Comparison of ENCODE assay signal across 17 cellular contexts in genomic region chr1:228308085-228308601, GRCh38.
A peak's percentile ranks its signal among the peaks of the same experiment; 100 is the strongest.
DNase-seq lines count a peak whose midpoint lies in the region; ATAC-seq and TF ChIP-seq lines count a peak whose summit lies in the region.
"Had no signal": no experiment of that assay in that cellular context is flagged by ENCODE, and none has a peak within 500 bp of the region (broad histone marks: within the 10 kb centered on the region; RNA-seq: fewer than 3 reads in every experiment).

No MANE protein-coding gene starts in this region.

- H3K27ac ChIP-seq in aorta (ENCODE audit: low read depth in 1 of 2, low read length in 2 of 2) (no peak overlapping the region), gastrocnemius medialis (peak overlapping the region in 1 of 4 donors; percentile 70)
- H3K27ac ChIP-seq: 22Rv1, C4-2B had no signal

- intact Hi-C loops in natural killer cell (cut with micrococcal nuclease): no loop called here
- intact Hi-C loops in posterior vena cava (cut with DNase I): loop anchor here in 1 of 2 donors (2.0 kb wide), 1 partner anchor 27 kb away; no protein-coding TSS in a partner anchor
- intact Hi-C loops in aorta (cut with DNase I): loop anchor here in 1 of 2 donors (5.0 kb wide), 1 partner anchor 466 kb away; no protein-coding TSS in a partner anchor
- intact Hi-C loops in gastrocnemius medialis (cut with DNase I; ENCODE audit: low total_unique reads): no loop called here

- H3K4me3 ChIP-seq in aorta (ENCODE audit: low read length in 2 of 2) (no peak overlapping the region), gastrocnemius medialis (no peak overlapping the region)

- no peaks in the 10 kb centered on the region for H3K36me3 Mint-ChIP-seq in natural killer cell
- no peaks in the 10 kb centered on the region for H3K36me3 Mint-ChIP-seq in natural killer cell treated with Interleukin-12 subunit alpha and Interleukin-12 subunit beta and Interleukin-15 and Interleukin-18, amount 100 ng/mL, for 72 hours
- peaks cover 17% of the 10 kb centered on the region for H3K36me3 Mint-ChIP-seq in stimulated activated memory B cell treated with anti-CD40 and anti-IgM and Interleukin-4, amounts not matched to agents 10 μg/mL and 1 μg/mL and 100 μg/mL, for 72 hours

- no peak for ATAC-seq in activated CD4-positive, CD25-positive, alpha-beta regulatory T cell treated with anti-CD3 and anti-CD28 coated beads, Interleukin-2, amount 50 U/mL, for 24 hours
- no peak for ATAC-seq in natural killer cell
- no peak for ATAC-seq in natural killer cell treated with Interleukin-12 subunit alpha and Interleukin-12 subunit beta and Interleukin-15 and Interleukin-18, amount 100 ng/mL, for 72 hours
- ATAC-seq in aorta (ENCODE audit: low FRiP score): no peak
- no peak for ATAC-seq in gastrocnemius medialis
- ATAC-seq in stimulated activated memory B cell treated with anti-CD40 and anti-IgM and Interleukin-4, amounts not matched to agents 10 μg/mL and 1 μg/mL and 100 μg/mL, for 72 hours: no peak

- H3K9me3 ChIP-seq in aorta (ENCODE audit: control insufficient read depth, low read length): peaks cover 9% of the 10 kb centered on the region
- H3K9me3 ChIP-seq in gastrocnemius medialis: no peaks in the 10 kb centered on the region

- no peak overlapping the region for H3K27ac Mint-ChIP-seq in natural killer cell
- no peak overlapping the region for H3K27ac Mint-ChIP-seq in natural killer cell treated with Interleukin-12 subunit alpha and Interleukin-12 subunit beta and Interleukin-15 and Interleukin-18, amount 100 ng/mL, for 72 hours
- H3K27ac Mint-ChIP-seq in stimulated activated memory B cell treated with anti-CD40 and anti-IgM and Interleukin-4, amounts not matched to agents 10 μg/mL and 1 μg/mL and 100 μg/mL, for 72 hours: no peak overlapping the region

- no peak for TF ChIP-seq CTCF in natural killer cell (IDR thresholded peaks at IDR 0.05)
- TF ChIP-seq CTCF in gastrocnemius medialis (IDR thresholded peaks at IDR 0.05 in 4 of 5, conservative IDR thresholded peaks at IDR 0.05 in 1 of 5): no peak

- H3K36me3 ChIP-seq in aorta (ENCODE audit: control insufficient read depth in 1 of 2, insufficient read depth in 2 of 2, low read length in 1 of 2) (no peaks in the 10 kb centered on the region), gastrocnemius medialis (peaks cover 2 to 97% of the 10 kb centered on the region in 2 donors)

- H3K4me1 ChIP-seq in aorta (ENCODE audit: control insufficient read depth in 1 of 2, insufficient read depth in 2 of 2, low read length in 2 of 2) (no peaks in the 10 kb centered on the region), gastrocnemius medialis (peaks cover under 1 to 7% of the 10 kb centered on the region in 2 donors)

- H3K4me1 Mint-ChIP-seq in natural killer cell: no peaks in the 10 kb centered on the region
- H3K4me1 Mint-ChIP-seq in natural killer cell treated with Interleukin-12 subunit alpha and Interleukin-12 subunit beta and Interleukin-15 and Interleukin-18, amount 100 ng/mL, for 72 hours (ENCODE audit: low read depth in 2 of 2): no peaks in the 10 kb centered on the region
- H3K4me1 Mint-ChIP-seq in stimulated activated memory B cell treated with anti-CD40 and anti-IgM and Interleukin-4, amounts not matched to agents 10 μg/mL and 1 μg/mL and 100 μg/mL, for 72 hours: no peaks in the 10 kb centered on the region

- in situ Hi-C loops in gastrocnemius medialis (cut with MboI; ENCODE audit: low sequenced_read_pairs in 4 of 4): no loop called here

- no peaks in the 10 kb centered on the region for H3K27me3 ChIP-seq in aorta (ENCODE audit: control insufficient read depth in 1 of 2, insufficient read depth in 2 of 2, low read length in 1 of 2)
- H3K27me3 ChIP-seq in gastrocnemius medialis: no peaks in the 10 kb centered on the region

- H3K27me3 Mint-ChIP-seq in natural killer cell (ENCODE audit: low read depth in 2 of 2): no peaks in the 10 kb centered on the region
- no peaks in the 10 kb centered on the region for H3K27me3 Mint-ChIP-seq in natural killer cell treated with Interleukin-12 subunit alpha and Interleukin-12 subunit beta and Interleukin-15 and Interleukin-18, amount 100 ng/mL, for 72 hours
- H3K27me3 Mint-ChIP-seq in stimulated activated memory B cell treated with anti-CD40 and anti-IgM and Interleukin-4, amounts not matched to agents 10 μg/mL and 1 μg/mL and 100 μg/mL, for 72 hours: no peaks in the 10 kb centered on the region

- 83 to 88% methylated on average over 16 to 18 of the region's 18 CpGs for WGBS in aorta, 2 donors

- no peak for TF ChIP-seq POLR2A in gastrocnemius medialis (IDR thresholded peaks at IDR 0.05)

- peaks cover 2 to 3% of the 10 kb centered on the region in 2 donors for H3K9me3 Mint-ChIP-seq in natural killer cell
- peaks cover 5% of the 10 kb centered on the region for H3K9me3 Mint-ChIP-seq in natural killer cell treated with Interleukin-12 subunit alpha and Interleukin-12 subunit beta and Interleukin-15 and Interleukin-18, amount 100 ng/mL, for 72 hours
- peaks cover 11% of the 10 kb centered on the region for H3K9me3 Mint-ChIP-seq in stimulated activated memory B cell treated with anti-CD40 and anti-IgM and Interleukin-4, amounts not matched to agents 10 μg/mL and 1 μg/mL and 100 μg/mL, for 72 hours

- peak; percentile 23 for DNase-seq in activated CD4-positive, CD25-positive, alpha-beta regulatory T cell treated with anti-CD3 and anti-CD28 coated beads, Interleukin-2, amount 50 U/mL, for 72 hours
- peak; percentile 11 for DNase-seq in natural killer cell
- no peak for DNase-seq in natural killer cell treated with Interleukin-12 subunit alpha and Interleukin-12 subunit beta and Interleukin-15 and Interleukin-18, amount 100 ng/mL, for 72 hours (ENCODE audit: low spot score)
- DNase-seq in posterior vena cava (ENCODE audit: low spot score): peak; percentile 60
- peak; percentile 21 to 62 for DNase-seq in aorta
- no peak for DNase-seq in gastrocnemius medialis
- DNase-seq: AML-193; DMS79 treated with DMSO at 0.1 percent for 48 hours; KG1; NCI-H1694 treated with DMSO at 0.1 percent for 48 hours; NCI-H510A; NCI-H748 treated with DMSO at 0.1 percent for 48 hours; NK-92 treated with Interleukin-12 subunit alpha and Interleukin-12 subunit beta, amount 100 ng/mL, for 24 hours had no signal

- no peak overlapping the region for H3K4me3 Mint-ChIP-seq in natural killer cell
- no peak overlapping the region for H3K4me3 Mint-ChIP-seq in natural killer cell treated with Interleukin-12 subunit alpha and Interleukin-12 subunit beta and Interleukin-15 and Interleukin-18, amount 100 ng/mL, for 72 hours
- H3K4me3 Mint-ChIP-seq in stimulated activated memory B cell treated with anti-CD40 and anti-IgM and Interleukin-4, amounts not matched to agents 10 μg/mL and 1 μg/mL and 100 μg/mL, for 72 hours: no peak overlapping the region

Comparison
In these comparisons a context has a peak if more than half of its experiments do, and no peak if none do; other contexts are left out.
1. DNase-seq: peak in activated CD4-positive, CD25-positive, alpha-beta regulatory T cell treated with anti-CD3 and anti-CD28 coated beads, Interleukin-2, amount 50 U/mL, for 72 hours (single experiment), natural killer cell (single experiment), posterior vena cava (single experiment) and aorta (2 of 2); none in natural killer cell treated with Interleukin-12 subunit alpha and Interleukin-12 subunit beta and Interleukin-15 and Interleukin-18, amount 100 ng/mL, for 72 hours (single experiment) and gastrocnemius medialis (0 of 2).